Comparison of ENCODE assay signal across 1 cellular context in genomic region chr7:119664601-119665000, GRCh38.
TF ChIP-seq lines count a peak whose summit lies in the region.

No MANE protein-coding gene starts in this region.

TF ChIP-seq in IMR-90, 13 proteins besides CTCF, POLR2A, EP300 and RAD21 (continued from another document):
- TF ChIP-seq CHD1 (IDR thresholded peaks at IDR 0.05; ENCODE audit: low read depth, low read length) = no peak
- TF ChIP-seq MAZ (IDR thresholded peaks at IDR 0.05; ENCODE audit: borderline replicate concordance, low read depth, low read length) = no peak
- TF ChIP-seq BHLHE40 (IDR thresholded peaks at IDR 0.05; ENCODE audit: low read depth, low read length) = no peak
- no peak for TF ChIP-seq ELK1 (IDR thresholded peaks at IDR 0.05; ENCODE audit: borderline replicate concordance, low read depth, low read length)
